In the genomic region with DNA sequence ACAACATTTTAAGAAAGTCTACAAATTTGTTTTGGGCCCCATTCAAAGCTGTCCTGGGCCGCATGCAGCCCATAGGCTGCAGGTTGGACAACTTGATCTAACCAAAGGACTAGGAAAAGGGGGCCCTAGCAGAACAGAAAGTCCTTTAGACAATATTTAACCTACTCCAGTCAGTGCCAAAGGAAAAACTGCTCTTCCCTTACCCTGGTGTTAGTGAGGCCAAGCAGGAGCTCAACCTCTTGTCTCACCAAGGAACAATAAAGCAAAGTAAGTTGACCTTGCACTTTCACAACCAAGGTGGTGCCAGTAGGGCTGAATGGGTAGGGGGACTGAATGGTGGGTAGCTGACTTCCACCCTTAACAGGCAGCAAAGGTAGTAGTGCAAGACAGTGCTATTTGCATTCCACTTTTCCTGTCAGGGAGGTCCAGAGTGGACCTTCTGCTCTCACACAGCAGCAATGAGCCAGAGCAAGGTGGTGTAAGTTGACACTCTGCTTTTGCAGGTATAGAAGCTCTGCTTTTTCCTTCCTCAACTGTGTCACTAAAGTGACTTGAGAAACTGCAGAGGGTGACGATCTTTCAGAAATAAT, we compare ENCODE assay signal across 2 cellular contexts.
TF ChIP-seq lines count a peak whose summit lies in the region.

No MANE protein-coding gene starts in this region.

TF ChIP-seq in H1, 55 proteins besides CTCF, POLR2A, EP300 and RAD21:
- TF ChIP-seq BCL11A (IDR thresholded peaks at IDR 0.05; ENCODE audit: low read depth in 2 of 2, low read length in 2 of 2) (no peak), CBX8 (IDR thresholded peaks at IDR 0.05; ENCODE audit: borderline replicate concordance, low read depth, low read length) (no peak), BRCA1 (IDR thresholded peaks at IDR 0.05; ENCODE audit: low read depth, low read length) (no peak), NRF1 (IDR thresholded peaks at IDR 0.05; ENCODE audit: low read depth, low read length) (no peak), KDM4A (IDR thresholded peaks at IDR 0.05; ENCODE audit: low read depth, low read length, severe bottlenecking) (no peak), CHD1 (IDR thresholded peaks at IDR 0.05; ENCODE audit: low read depth, low read length) (no peak), RNF2 (IDR thresholded peaks at IDR 0.05; ENCODE audit: borderline replicate concordance, low read depth, low read length, missing control alignments, poor library complexity, severe bottlenecking) (no peak), TBP (IDR thresholded peaks at IDR 0.05; ENCODE audit: low read depth, low read length) (no peak), CREB1 (IDR thresholded peaks at IDR 0.05) (no peak), SP4 (IDR thresholded peaks at IDR 0.05; ENCODE audit: low read length) (no peak), JUN (IDR thresholded peaks at IDR 0.05; ENCODE audit: low read depth, low read length) (no peak), CEBPB (IDR thresholded peaks at IDR 0.05; ENCODE audit: low read depth, low read length) (no peak)
- TF ChIP-seq, protein P1, sequence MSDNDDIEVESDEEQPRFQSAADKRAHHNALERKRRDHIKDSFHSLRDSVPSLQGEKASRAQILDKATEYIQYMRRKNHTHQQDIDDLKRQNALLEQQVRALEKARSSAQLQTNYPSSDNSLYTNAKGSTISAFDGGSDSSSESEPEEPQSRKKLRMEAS (IDR thresholded peaks at IDR 0.05): no peak

TF ChIP-seq in HepG2, 621 proteins besides CTCF, POLR2A, EP300 and RAD21 (continues in another document):
- TF ChIP-seq ZNF674 (CRISPR knock-in tag; IDR thresholded peaks at IDR 0.05; ENCODE audit: low read depth) (no peak), SKIL (CRISPR knock-in tag; IDR thresholded peaks at IDR 0.05; ENCODE audit: borderline replicate concordance) (no peak), ZNF576 (CRISPR knock-in tag; IDR thresholded peaks at IDR 0.05) (no peak), ZNF550 (CRISPR knock-in tag; IDR thresholded peaks at IDR 0.05; ENCODE audit: borderline replicate concordance) (no peak), SOX13 (IDR thresholded peaks at IDR 0.05) (no peak), SOX13 (CRISPR knock-in tag; conservative IDR thresholded peaks at IDR 0.05 in 1 of 2, IDR thresholded peaks at IDR 0.05 in 1 of 2) (no peak), ZFP37 (CRISPR knock-in tag; IDR thresholded peaks at IDR 0.05; ENCODE audit: borderline replicate concordance) (no peak), GATA4 (IDR thresholded peaks at IDR 0.05; ENCODE audit: borderline replicate concordance, low read depth) (no peak), YEATS4 (CRISPR knock-in tag; IDR thresholded peaks at IDR 0.05; ENCODE audit: borderline replicate concordance) (no peak), ZNF530 (CRISPR knock-in tag; IDR thresholded peaks at IDR 0.05; ENCODE audit: low read depth) (no peak), DNMT1 (CRISPR knock-in tag; IDR thresholded peaks at IDR 0.05) (no peak), TEAD3 (CRISPR knock-in tag; optimal IDR thresholded peaks at IDR 0.05; ENCODE audit: borderline replicate concordance) (peak; percentile 19), ZNF12 (CRISPR knock-in tag; IDR thresholded peaks at IDR 0.05) (no peak), CC2D1A (CRISPR knock-in tag; IDR thresholded peaks at IDR 0.05) (no peak), HNF4A (CRISPR knock-in tag; IDR thresholded peaks at IDR 0.05) (0 out of 2 replicates have a peak, but pooled peaks have one; percentile 21), ZFP90 (CRISPR knock-in tag; IDR thresholded peaks at IDR 0.05; ENCODE audit: borderline replicate concordance) (no peak), NFYC (CRISPR knock-in tag; IDR thresholded peaks at IDR 0.05) (no peak), NFIC (IDR thresholded peaks at IDR 0.05; ENCODE audit: low read length) (no peak), HNRNPL (IDR thresholded peaks at IDR 0.05; ENCODE audit: low read depth, low read length) (no peak), ZNF776 (CRISPR knock-in tag; IDR thresholded peaks at IDR 0.05) (no peak), ZNF253 (CRISPR knock-in tag; IDR thresholded peaks at IDR 0.05; ENCODE audit: borderline replicate concordance) (no peak), THAP9 (CRISPR knock-in tag; IDR thresholded peaks at IDR 0.05; ENCODE audit: borderline replicate concordance) (no peak), GABPA (IDR thresholded peaks at IDR 0.05; ENCODE audit: low read depth, low read length) (no peak), GABPA (CRISPR knock-in tag; IDR thresholded peaks at IDR 0.05; ENCODE audit: low read depth) (no peak), ZNF513 (CRISPR knock-in tag; conservative IDR thresholded peaks at IDR 0.05) (no peak), SNRNP70 (IDR thresholded peaks at IDR 0.05; ENCODE audit: low read depth, low read length) (no peak), ZMYM4 (CRISPR knock-in tag; IDR thresholded peaks at IDR 0.05) (peak; percentile 65), FLYWCH1 (CRISPR knock-in tag; IDR thresholded peaks at IDR 0.05) (no peak), BRCA1 (CRISPR knock-in tag; IDR thresholded peaks at IDR 0.05) (no peak), SCMH1 (CRISPR knock-in tag; IDR thresholded peaks at IDR 0.05; ENCODE audit: borderline replicate concordance) (no peak), ZNF24 (IDR thresholded peaks at IDR 0.05) (no peak), ZNF773 (CRISPR knock-in tag; IDR thresholded peaks at IDR 0.05; ENCODE audit: borderline replicate concordance) (no peak), SRSF9 (IDR thresholded peaks at IDR 0.05; ENCODE audit: borderline replicate concordance, insufficient read depth, low read depth, low read length, poor library complexity, severe bottlenecking) (no peak), REPIN1 (CRISPR knock-in tag; IDR thresholded peaks at IDR 0.05; ENCODE audit: borderline replicate concordance, low read depth) (no peak), KAT2B (IDR thresholded peaks at IDR 0.05; ENCODE audit: borderline replicate concordance, low read depth, low read length) (no peak), IKZF4 (CRISPR knock-in tag; IDR thresholded peaks at IDR 0.05; ENCODE audit: borderline replicate concordance, low read depth, not compliant biosample characterization) (no peak), ZNF382 (CRISPR knock-in tag; IDR thresholded peaks at IDR 0.05; ENCODE audit: borderline replicate concordance) (no peak), ZNF160 (CRISPR knock-in tag; IDR thresholded peaks at IDR 0.05) (0 out of 2 replicates have a peak, but pooled peaks have one; percentile 50), NCOA5 (CRISPR knock-in tag; IDR thresholded peaks at IDR 0.05) (no peak), MAFF (IDR thresholded peaks at IDR 0.05; ENCODE audit: low read depth, low read length) (0 out of 2 replicates have a peak, but pooled peaks have one; percentile 26)
- TF ChIP-seq, protein P2, sequence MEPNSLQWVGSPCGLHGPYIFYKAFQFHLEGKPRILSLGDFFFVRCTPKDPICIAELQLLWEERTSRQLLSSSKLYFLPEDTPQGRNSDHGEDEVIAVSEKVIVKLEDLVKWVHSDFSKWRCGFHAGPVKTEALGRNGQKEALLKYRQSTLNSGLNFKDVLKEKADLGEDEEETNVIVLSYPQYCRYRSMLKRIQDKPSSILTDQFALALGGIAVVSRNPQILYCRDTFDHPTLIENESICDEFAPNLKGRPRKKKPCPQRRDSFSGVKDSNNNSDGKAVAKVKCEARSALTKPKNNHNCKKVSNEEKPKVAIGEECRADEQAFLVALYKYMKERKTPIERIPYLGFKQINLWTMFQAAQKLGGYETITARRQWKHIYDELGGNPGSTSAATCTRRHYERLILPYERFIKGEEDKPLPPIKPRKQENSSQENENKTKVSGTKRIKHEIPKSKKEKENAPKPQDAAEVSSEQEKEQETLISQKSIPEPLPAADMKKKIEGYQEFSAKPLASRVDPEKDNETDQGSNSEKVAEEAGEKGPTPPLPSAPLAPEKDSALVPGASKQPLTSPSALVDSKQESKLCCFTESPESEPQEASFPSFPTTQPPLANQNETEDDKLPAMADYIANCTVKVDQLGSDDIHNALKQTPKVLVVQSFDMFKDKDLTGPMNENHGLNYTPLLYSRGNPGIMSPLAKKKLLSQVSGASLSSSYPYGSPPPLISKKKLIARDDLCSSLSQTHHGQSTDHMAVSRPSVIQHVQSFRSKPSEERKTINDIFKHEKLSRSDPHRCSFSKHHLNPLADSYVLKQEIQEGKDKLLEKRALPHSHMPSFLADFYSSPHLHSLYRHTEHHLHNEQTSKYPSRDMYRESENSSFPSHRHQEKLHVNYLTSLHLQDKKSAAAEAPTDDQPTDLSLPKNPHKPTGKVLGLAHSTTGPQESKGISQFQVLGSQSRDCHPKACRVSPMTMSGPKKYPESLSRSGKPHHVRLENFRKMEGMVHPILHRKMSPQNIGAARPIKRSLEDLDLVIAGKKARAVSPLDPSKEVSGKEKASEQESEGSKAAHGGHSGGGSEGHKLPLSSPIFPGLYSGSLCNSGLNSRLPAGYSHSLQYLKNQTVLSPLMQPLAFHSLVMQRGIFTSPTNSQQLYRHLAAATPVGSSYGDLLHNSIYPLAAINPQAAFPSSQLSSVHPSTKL (CRISPR knock-in tag; IDR thresholded peaks at IDR 0.05): no peak
- TF ChIP-seq, protein P3, sequence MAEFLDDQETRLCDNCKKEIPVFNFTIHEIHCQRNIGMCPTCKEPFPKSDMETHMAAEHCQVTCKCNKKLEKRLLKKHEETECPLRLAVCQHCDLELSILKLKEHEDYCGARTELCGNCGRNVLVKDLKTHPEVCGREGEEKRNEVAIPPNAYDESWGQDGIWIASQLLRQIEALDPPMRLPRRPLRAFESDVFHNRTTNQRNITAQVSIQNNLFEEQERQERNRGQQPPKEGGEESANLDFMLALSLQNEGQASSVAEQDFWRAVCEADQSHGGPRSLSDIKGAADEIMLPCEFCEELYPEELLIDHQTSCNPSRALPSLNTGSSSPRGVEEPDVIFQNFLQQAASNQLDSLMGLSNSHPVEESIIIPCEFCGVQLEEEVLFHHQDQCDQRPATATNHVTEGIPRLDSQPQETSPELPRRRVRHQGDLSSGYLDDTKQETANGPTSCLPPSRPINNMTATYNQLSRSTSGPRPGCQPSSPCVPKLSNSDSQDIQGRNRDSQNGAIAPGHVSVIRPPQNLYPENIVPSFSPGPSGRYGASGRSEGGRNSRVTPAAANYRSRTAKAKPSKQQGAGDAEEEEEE (CRISPR knock-in tag; IDR thresholded peaks at IDR 0.05; ENCODE audit: borderline replicate concordance): no peak
- TF ChIP-seq, protein P4, sequence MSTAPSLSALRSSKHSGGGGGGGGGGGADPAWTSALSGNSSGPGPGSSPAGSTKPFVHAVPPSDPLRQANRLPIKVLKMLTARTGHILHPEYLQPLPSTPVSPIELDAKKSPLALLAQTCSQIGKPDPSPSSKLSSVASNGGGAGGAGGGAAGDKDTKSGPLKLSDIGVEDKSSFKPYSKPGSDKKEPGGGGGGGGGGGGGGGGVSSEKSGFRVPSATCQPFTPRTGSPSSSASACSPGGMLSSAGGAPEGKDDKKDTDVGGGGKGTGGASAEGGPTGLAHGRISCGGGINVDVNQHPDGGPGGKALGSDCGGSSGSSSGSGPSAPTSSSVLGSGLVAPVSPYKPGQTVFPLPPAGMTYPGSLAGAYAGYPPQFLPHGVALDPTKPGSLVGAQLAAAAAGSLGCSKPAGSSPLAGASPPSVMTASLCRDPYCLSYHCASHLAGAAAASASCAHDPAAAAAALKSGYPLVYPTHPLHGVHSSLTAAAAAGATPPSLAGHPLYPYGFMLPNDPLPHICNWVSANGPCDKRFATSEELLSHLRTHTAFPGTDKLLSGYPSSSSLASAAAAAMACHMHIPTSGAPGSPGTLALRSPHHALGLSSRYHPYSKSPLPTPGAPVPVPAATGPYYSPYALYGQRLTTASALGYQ (CRISPR knock-in tag; IDR thresholded peaks at IDR 0.05): no peak
